Comparison of ENCODE assay signal across 13 cellular contexts in genomic region chr9:8822667-8823025, GRCh38.
"Had no signal": no experiment of that assay in that cellular context is flagged by ENCODE, and none has a peak within 500 bp of the region (broad histone marks: within the 10 kb centered on the region; RNA-seq: fewer than 3 reads in every experiment).

No MANE protein-coding gene starts in this region.

- H3K9me3 Mint-ChIP-seq: activated CD8-positive, alpha-beta T cell treated with anti-CD3 and anti-CD28 coated beads for 36 hours had no signal

- H3K4me1 ChIP-seq: gastrocnemius medialis had no signal

- H3K4me2 ChIP-seq: SK-N-SH had no signal

- H3K36me3 Mint-ChIP-seq: natural killer cell treated with Interleukin-12 subunit alpha and Interleukin-12 subunit beta and Interleukin-15 and Interleukin-18, amount 100 ng/mL, for 72 hours had no signal

- H3K27me3 ChIP-seq: cardiac muscle cell, gastrocnemius medialis, tibial artery had no signal

- H3K4me3 ChIP-seq: cardiac muscle cell, gastrocnemius medialis, tibial artery had no signal

- H3K9ac ChIP-seq: SK-N-SH had no signal

- DNase-seq: activated CD4-positive, alpha-beta T cell treated with anti-CD3 and anti-CD28 coated beads for 4 hours; activated CD8-positive, alpha-beta memory T cell treated with anti-CD3 and anti-CD28 coated beads, Interleukin-2, amount 50 U/mL, for 4 hours; activated CD8-positive, alpha-beta T cell treated with anti-CD3 and anti-CD28 coated beads for 36 hours; activated naive CD4-positive, alpha-beta T cell; aorta; gastrocnemius medialis; left colon; SK-N-SH; stimulated activated CD4-positive, alpha-beta T cell treated with anti-CD3 and anti-CD28 coated beads, Interleukin-4, amount 100 ng/mL, for 4 hours; tibial artery had no signal

- FAIRE-seq: colon had no signal

- H3K9me3 ChIP-seq: gastrocnemius medialis, SK-N-SH, tibial artery had no signal

- H3K27ac ChIP-seq: cardiac muscle cell, gastrocnemius medialis, tibial artery had no signal

- H3K36me3 ChIP-seq: cardiac muscle cell, gastrocnemius medialis, tibial artery had no signal

- H3K27me3 Mint-ChIP-seq: activated CD8-positive, alpha-beta T cell treated with anti-CD3 and anti-CD28 coated beads for 36 hours; natural killer cell treated with Interleukin-12 subunit alpha and Interleukin-12 subunit beta and Interleukin-15 and Interleukin-18, amount 100 ng/mL, for 72 hours had no signal

- H3K27ac Mint-ChIP-seq: activated CD8-positive, alpha-beta T cell treated with anti-CD3 and anti-CD28 coated beads for 36 hours; natural killer cell treated with Interleukin-12 subunit alpha and Interleukin-12 subunit beta and Interleukin-15 and Interleukin-18, amount 100 ng/mL, for 72 hours had no signal

- ATAC-seq: gastrocnemius medialis; natural killer cell treated with Interleukin-12 subunit alpha and Interleukin-12 subunit beta and Interleukin-15 and Interleukin-18, amount 100 ng/mL, for 72 hours had no signal

- H3K4me3 Mint-ChIP-seq: activated CD8-positive, alpha-beta T cell treated with anti-CD3 and anti-CD28 coated beads for 36 hours; natural killer cell treated with Interleukin-12 subunit alpha and Interleukin-12 subunit beta and Interleukin-15 and Interleukin-18, amount 100 ng/mL, for 72 hours had no signal
